In the genomic region with DNA sequence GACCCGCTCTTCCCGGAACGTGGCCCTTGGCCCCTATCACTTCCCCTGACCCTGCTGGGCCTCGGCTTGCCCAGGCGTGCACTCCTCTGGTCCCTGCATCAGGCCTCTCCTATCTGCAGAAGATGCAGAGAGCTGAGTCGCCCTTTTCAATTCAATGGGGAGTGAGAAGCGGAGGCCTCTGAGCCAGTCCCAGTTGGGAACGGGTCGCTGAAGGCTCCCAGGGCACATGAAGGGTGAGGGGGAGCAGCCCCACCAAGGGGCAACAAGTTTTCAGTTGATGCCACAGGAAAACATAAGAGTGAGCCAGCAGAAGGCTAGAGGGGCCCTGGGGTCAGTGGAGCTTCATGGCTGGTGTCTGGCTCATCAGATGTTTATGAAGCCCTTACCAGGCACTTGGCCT, we compare ENCODE assay signal across 29 cellular contexts. TPM values are rescaled to one million over a fixed set of nuclear protein-coding genes. Genes with fewer than 3 reads are reported as not detected.
A peak's percentile ranks its signal among the peaks of the same experiment; 100 is the strongest.
DNase-seq lines count a peak whose midpoint lies in the region; ATAC-seq and TF ChIP-seq lines count a peak whose summit lies in the region.
"Had no signal": no experiment of that assay in that cellular context is flagged by ENCODE, and none has a peak within 500 bp of the region (broad histone marks: within the 10 kb centered on the region; RNA-seq: fewer than 3 reads in every experiment).

No MANE protein-coding gene starts in this region.

- H3K9me3 ChIP-seq in RWPE2 (ENCODE audit: severe bottlenecking) (no peaks in the 10 kb centered on the region), transverse colon (no peaks in the 10 kb centered on the region), gastroesophageal sphincter (no peaks in the 10 kb centered on the region)
- H3K9me3 ChIP-seq: right lobe of liver had no signal

- TF ChIP-seq EP300 in transverse colon (IDR thresholded peaks at IDR 0.05; ENCODE audit: low read depth) (no peak), gastroesophageal sphincter (IDR thresholded peaks at IDR 0.05) (no peak)

- no peak for ATAC-seq in RWPE2 (ENCODE audit: low read depth)
- ATAC-seq in HG02610 (IDR thresholded peaks at IDR 0.05; ENCODE audit: unreplicated experiment), result no peak
- no peak for ATAC-seq in gastroesophageal sphincter
- ATAC-seq: activated T-cell treated with anti-CD3 and anti-CD28 coated beads, Interleukin-2, amount 50 U/mL, for 4 hours; left cardiac atrium; right lobe of liver; T-helper 17 cell had no signal

- WGBS in transverse colon (ENCODE audit: low coverage in 1 of 2), 2 donors, result 87 to 88% methylated on average over 5 to 9 of the region's 9 CpGs
- 90% methylated on average over 2 of the region's 9 CpGs; no CpG with 5 or more reads in 1 of the 2 donors for WGBS in gastroesophageal sphincter (ENCODE audit: low coverage in 1 of 2), 2 donors

- TF ChIP-seq POLR2A in transverse colon (IDR thresholded peaks at IDR 0.05) (no peak), gastroesophageal sphincter (IDR thresholded peaks at IDR 0.05) (no peak)

- H3K27me3 ChIP-seq in RWPE2 (ENCODE audit: insufficient read depth, poor library complexity, severe bottlenecking) (no peaks in the 10 kb centered on the region), transverse colon (no peaks in the 10 kb centered on the region), gastroesophageal sphincter (no peaks in the 10 kb centered on the region)
- H3K27me3 ChIP-seq: right lobe of liver, tibial nerve had no signal

- H3K4me1 ChIP-seq in RWPE2 (ENCODE audit: insufficient read depth, poor library complexity, severe bottlenecking) (no peaks in the 10 kb centered on the region), transverse colon (no peaks in the 10 kb centered on the region), gastroesophageal sphincter (peaks cover 0 to 17% (median 0%) of the 10 kb centered on the region in 3 donors)
- H3K4me1 ChIP-seq: parathyroid adenoma, right lobe of liver, tibial nerve had no signal

- H3K36me3 Mint-ChIP-seq in activated naive CD4-positive, alpha-beta T cell treated with anti-CD3 and anti-CD28 coated beads, Interleukin-2, amount 10 ng/mL, durations not matched to agents 7 days and 5 days, result no peaks in the 10 kb centered on the region
- H3K36me3 Mint-ChIP-seq: immature natural killer cell had no signal

- in situ Hi-C loops in transverse colon (cut with MboI; ENCODE audit: low pct_ligation_motif_present in 1 of 4, low pct_unique_long_range_greater_than_20kb in 1 of 4, low sequenced_read_pairs in 3 of 4), result no loop called here

- H3K36me3 ChIP-seq in RWPE2 (ENCODE audit: low read depth), result no peaks in the 10 kb centered on the region
- H3K36me3 ChIP-seq in transverse colon, result no peaks in the 10 kb centered on the region
- no peaks in the 10 kb centered on the region for H3K36me3 ChIP-seq in gastroesophageal sphincter
- H3K36me3 ChIP-seq: right lobe of liver, tibial nerve had no signal

- intact Hi-C loops in transverse colon (cut with DNase I; ENCODE audit: low total_unique reads), result no loop called here

- CTCF ChIA-PET in activated naive CD4-positive, alpha-beta T cell treated with anti-CD3 and anti-CD28 coated beads, Interleukin-2, amount 10 ng/mL, durations not matched to agents 7 days and 5 days (lab: Charles Lee), result no interaction called here

- TF ChIP-seq CTCF in RWPE2 (IDR thresholded peaks at IDR 0.05; ENCODE audit: poor library complexity, severe bottlenecking) (no peak), transverse colon (IDR thresholded peaks at IDR 0.05) (no peak), gastroesophageal sphincter (IDR thresholded peaks at IDR 0.05) (no peak)

- no peak overlapping the region for H3K4me3 ChIP-seq in RWPE2 (ENCODE audit: severe bottlenecking)
- no peak overlapping the region for H3K4me3 ChIP-seq in transverse colon
- H3K4me3 ChIP-seq in gastroesophageal sphincter, result no peak overlapping the region
- H3K4me3 ChIP-seq: right lobe of liver, tibial nerve had no signal

- H3K27ac ChIP-seq in RWPE2 (ENCODE audit: poor library complexity, severe bottlenecking) (no peak overlapping the region), transverse colon (no peak overlapping the region), gastroesophageal sphincter (no peak overlapping the region)
- H3K27ac ChIP-seq: epithelial cell of prostate, parathyroid adenoma, right lobe of liver, tibial nerve had no signal

- no peak overlapping the region for H3K27ac Mint-ChIP-seq in activated naive CD4-positive, alpha-beta T cell treated with anti-CD3 and anti-CD28 coated beads, Interleukin-2, amount 10 ng/mL, durations not matched to agents 7 days and 5 days
- H3K27ac Mint-ChIP-seq: activated naive CD4-positive, alpha-beta T cell treated with anti-CD3 and anti-CD28 coated beads for 36 hours; immature natural killer cell; T-helper 17 cell had no signal

- H3K4me1 Mint-ChIP-seq in activated naive CD4-positive, alpha-beta T cell treated with anti-CD3 and anti-CD28 coated beads, Interleukin-2, amount 10 ng/mL, durations not matched to agents 7 days and 5 days, result no peaks in the 10 kb centered on the region
- H3K4me1 Mint-ChIP-seq: immature natural killer cell, T-helper 17 cell had no signal

- H3K4me3 Mint-ChIP-seq in activated naive CD4-positive, alpha-beta T cell treated with anti-CD3 and anti-CD28 coated beads, Interleukin-2, amount 10 ng/mL, durations not matched to agents 7 days and 5 days, result no peak overlapping the region
- H3K4me3 Mint-ChIP-seq: activated naive CD4-positive, alpha-beta T cell treated with anti-CD3 and anti-CD28 coated beads for 36 hours; activated T-cell treated with anti-CD3 and anti-CD28 coated beads, Interleukin-2, amount 50 U/mL, for 4 hours; immature natural killer cell; T-helper 17 cell had no signal

- peak; percentile 17 for DNase-seq in activated naive CD4-positive, alpha-beta T cell treated with anti-CD3 and anti-CD28 coated beads, Interleukin-2, amount 10 ng/mL, durations not matched to agents 7 days and 5 days
- DNase-seq in activated naive CD4-positive, alpha-beta T cell treated with anti-CD3 and anti-CD28 coated beads, Interleukin-2, amount 50 U/mL, for 16 hours, result no peak
- DNase-seq in RWPE2 (ENCODE audit: low spot score), result peak; percentile 31
- peak; percentile 71 for DNase-seq in mesenteric fat pad (ENCODE audit: low spot score)
- DNase-seq in transverse colon, result peak; percentile 1
- DNase-seq in putamen (ENCODE audit: low spot score), result no peak
- DNase-seq: activated CD8-positive, alpha-beta memory T cell treated with anti-CD3 and anti-CD28 coated beads for 24 hours; activated naive CD4-positive, alpha-beta T cell treated with anti-CD3 and anti-CD28 coated beads for 36 hours; activated T-cell treated with anti-CD3 and anti-CD28 coated beads, Interleukin-2, amount 50 U/mL, for 4 hours; C1 segment of cervical spinal cord; DMS53; effector CD8-positive, alpha-beta T cell; HCEC 1CT; immature natural killer cell; Karpas-422; left cardiac atrium; NCI-H1417; NCI-H2029; NCI-H526 treated with DMSO at 0.1 percent for 48 hours; NK-92 treated with Interleukin-12 subunit alpha and Interleukin-12 subunit beta, amount 100 ng/mL, for 24 hours; right lobe of liver; stimulated activated CD4-positive, alpha-beta T cell treated with anti-CD3 and anti-CD28 coated beads, Interleukin-4, amount 100 ng/mL, for 1 hour; T-helper 17 cell had no signal

- H3K27me3 Mint-ChIP-seq in activated naive CD4-positive, alpha-beta T cell treated with anti-CD3 and anti-CD28 coated beads, Interleukin-2, amount 10 ng/mL, durations not matched to agents 7 days and 5 days, result peaks cover 7% of the 10 kb centered on the region

- peaks cover 12% of the 10 kb centered on the region for H3K9me3 Mint-ChIP-seq in activated naive CD4-positive, alpha-beta T cell treated with anti-CD3 and anti-CD28 coated beads, Interleukin-2, amount 10 ng/mL, durations not matched to agents 7 days and 5 days

RNA-seq across cellular contexts. Expression of gene PSAPL1, which starts 17.1 kb away (rescaled TPM):
- total RNA-seq in mesenteric fat pad (not detected), transverse colon (not detected), gastroesophageal sphincter (under 1 TPM in 1 of 4 donors, not detected in 3; 0.15 TPM)
- total RNA-seq: activated naive CD4-positive, alpha-beta T cell treated with anti-CD3 and anti-CD28 coated beads for 36 hours; activated T-cell treated with anti-CD3 and anti-CD28 coated beads, Interleukin-2, amount 50 U/mL, for 4 hours; bronchial epithelial cell; left cardiac atrium; right lobe of liver; T-helper 17 cell had no signal

Comparison
In these comparisons a context has a peak if more than half of its experiments do, and no peak if none do; other contexts are left out.
1. DNase-seq: peak in activated naive CD4-positive, alpha-beta T cell treated with anti-CD3 and anti-CD28 coated beads, Interleukin-2, amount 10 ng/mL, durations not matched to agents 7 days and 5 days (single experiment), RWPE2 (single experiment), mesenteric fat pad (single experiment) and transverse colon (single experiment); none in activated naive CD4-positive, alpha-beta T cell treated with anti-CD3 and anti-CD28 coated beads, Interleukin-2, amount 50 U/mL, for 16 hours (single experiment) and putamen (single experiment).